14 cellular contexts compared by ENCODE assay signal in genomic region chr4:38154251-38154650, GRCh38.
DNase-seq lines count a peak whose midpoint lies in the region; ATAC-seq, FAIRE-seq and TF ChIP-seq lines count a peak whose summit lies in the region.
"Had no signal": no experiment of that assay in that cellular context is flagged by ENCODE, and none has a peak within 500 bp of the region (broad histone marks: within the 10 kb centered on the region; RNA-seq: fewer than 3 reads in every experiment).

No MANE protein-coding gene starts in this region.

- no peaks in the 10 kb centered on the region for H3K27me3 ChIP-seq in foreskin keratinocyte
- no peaks in the 10 kb centered on the region for H3K27me3 ChIP-seq in stomach
- H3K27me3 ChIP-seq: gastroesophageal sphincter, ovary had no signal

- H3K4me1 ChIP-seq in foreskin keratinocyte (peaks cover 32% of the 10 kb centered on the region), stomach (peaks cover 18 to 59% (median 30%) of the 10 kb centered on the region in 4 donors)

- intact Hi-C loops in stomach (cut with DNase I; ENCODE audit: low total_unique reads): no loop called here

- ATAC-seq in foreskin keratinocyte: no peak
- no peak for ATAC-seq in GM19328 (IDR thresholded peaks at IDR 0.05; ENCODE audit: unreplicated experiment)
- ATAC-seq: activated naive CD8-positive, alpha-beta T cell treated with anti-CD3 and anti-CD28 coated beads, Interleukin-2, amount 50 U/mL, for 24 hours had no signal

- peak; percentile 34 for DNase-seq in activated naive CD4-positive, alpha-beta T cell treated with anti-CD3 and anti-CD28 coated beads, Interleukin-2, amount 50 U/mL, for 16 hours
- no peak for DNase-seq in activated naive CD4-positive, alpha-beta T cell treated with Interleukin-2 at 50 U/mL for 16 hours
- DNase-seq in NCI-H69 (lab: John Stamatoyannopoulos, UW): peak; percentile 5
- DNase-seq in foreskin keratinocyte: no peak
- no peak for DNase-seq in stomach
- no peak for DNase-seq in HT-29 (ENCODE audit: low spot score)
- no peak for DNase-seq in H54 (ENCODE audit: insufficient read length, low spot score)
- DNase-seq: activated CD4-positive, alpha-beta T cell treated with anti-CD3 and anti-CD28 coated beads for 4 hours; activated naive CD8-positive, alpha-beta T cell treated with anti-CD3 and anti-CD28 coated beads, Interleukin-2, amount 50 U/mL, for 24 hours; ovary; stimulated activated CD4-positive, alpha-beta T cell treated with anti-CD3 and anti-CD28 coated beads, Interleukin-1b, Interleukin-23, amount 100 ng/mL, for 48 hours had no signal

- no peaks in the 10 kb centered on the region for H3K9me3 ChIP-seq in stomach
- H3K9me3 ChIP-seq: gastroesophageal sphincter, ovary had no signal

- no peak overlapping the region for H3K4me3 ChIP-seq in stomach
- H3K4me3 ChIP-seq: gastroesophageal sphincter, ovary had no signal

- TF ChIP-seq POLR2A in stomach (IDR thresholded peaks at IDR 0.05) (no peak), H54 (IDR thresholded peaks at IDR 0.05; ENCODE audit: low read depth, low read length) (no peak)

- H3K36me3 ChIP-seq in stomach: no peaks in the 10 kb centered on the region
- H3K36me3 ChIP-seq: gastroesophageal sphincter, ovary had no signal

- 28 to 51% (median 39%) methylated on average over 5 of the region's 5 CpGs for WGBS in stomach, 5 donors

- TF ChIP-seq CTCF in foreskin keratinocyte (conservative IDR thresholded peaks at IDR 0.05): no peak
- TF ChIP-seq CTCF in stomach (IDR thresholded peaks at IDR 0.05): no peak

- FAIRE-seq in H54 (lab: Jason Lieb, UNC): no peak
- FAIRE-seq: H1 had no signal

- peak overlapping the region; percentile 100 for H3K27ac ChIP-seq in foreskin keratinocyte
- peak overlapping the region; percentile 32 to 92 (median 81) for H3K27ac ChIP-seq in stomach
- H3K27ac ChIP-seq: ovary had no signal

- no peak for TF ChIP-seq EP300 in stomach (IDR thresholded peaks at IDR 0.05)

Comparison
In these comparisons a context has a peak if more than half of its experiments do, and no peak if none do; other contexts are left out.
1. DNase-seq: peak in activated naive CD4-positive, alpha-beta T cell treated with anti-CD3 and anti-CD28 coated beads, Interleukin-2, amount 50 U/mL, for 16 hours (single experiment) and NCI-H69 (single experiment); none in activated naive CD4-positive, alpha-beta T cell treated with Interleukin-2 at 50 U/mL for 16 hours (single experiment), foreskin keratinocyte (0 of 2), stomach (single experiment), HT-29 (single experiment) and H54 (single experiment).